In genomic region chr19:56314018-56314583, GRCh38 we compare ENCODE assay signal across 8 cellular contexts. TPM values are rescaled to one million over a fixed set of nuclear protein-coding genes. Genes with fewer than 3 reads are reported as not detected.
DNase-seq lines count a peak whose midpoint lies in the region; ATAC-seq, FAIRE-seq and TF ChIP-seq lines count a peak whose summit lies in the region.

No MANE protein-coding gene starts in this region.

- ATAC-seq in activated CD8-positive, alpha-beta memory T cell treated with anti-CD3 and anti-CD28 coated beads, Interleukin-2, amount 10 ng/mL, durations not matched to agents 7 days and 5 days, result no peak
- no peak for ATAC-seq in thoracic aorta (ENCODE audit: insufficient number of reproducible peaks, low FRiP score, low read depth)
- no peak for ATAC-seq in GM19397 (IDR thresholded peaks at IDR 0.05; ENCODE audit: unreplicated experiment)

- H3K9ac ChIP-seq in astrocyte (ENCODE audit: low read length), result peak overlapping the region; percentile 96
- peak overlapping the region; percentile 88 to 94 for H3K9ac ChIP-seq in kidney (ENCODE audit: low read length in 2 of 2)

- H3K9me3 ChIP-seq in astrocyte (ENCODE audit: insufficient read depth, low read depth, low read length) (no peaks in the 10 kb centered on the region), kidney (ENCODE audit: control insufficient read depth in 1 of 2, low read length in 2 of 2) (no peaks in the 10 kb centered on the region), thoracic aorta (no peaks in the 10 kb centered on the region)

- peaks cover 28% of the 10 kb centered on the region for H3K4me1 Mint-ChIP-seq in activated CD8-positive, alpha-beta memory T cell treated with anti-CD3 and anti-CD28 coated beads, Interleukin-2, amount 10 ng/mL, durations not matched to agents 7 days and 5 days
- peaks cover 8 to 15% (median 13%) of the 10 kb centered on the region in 3 donors for H3K4me1 Mint-ChIP-seq in IgD-negative memory B cell
- H3K4me1 Mint-ChIP-seq in astrocyte (ENCODE audit: low read depth, unreplicated experiment), result no peaks in the 10 kb centered on the region

- peak overlapping the region; percentile 95 for H2AFZ ChIP-seq in astrocyte (ENCODE audit: low read depth, low read length)

- peaks cover 15% of the 10 kb centered on the region for H3K36me3 Mint-ChIP-seq in activated CD8-positive, alpha-beta memory T cell treated with anti-CD3 and anti-CD28 coated beads, Interleukin-2, amount 10 ng/mL, durations not matched to agents 7 days and 5 days
- H3K36me3 Mint-ChIP-seq in IgD-negative memory B cell (peaks cover 1% of the 10 kb centered on the region), astrocyte (ENCODE audit: low read depth, unreplicated experiment) (peaks cover 2% of the 10 kb centered on the region)

- no peaks in the 10 kb centered on the region for H3K9me3 Mint-ChIP-seq in activated CD8-positive, alpha-beta memory T cell treated with anti-CD3 and anti-CD28 coated beads, Interleukin-2, amount 10 ng/mL, durations not matched to agents 7 days and 5 days (ENCODE audit: low read depth)
- H3K9me3 Mint-ChIP-seq in IgD-negative memory B cell (no peaks in the 10 kb centered on the region), astrocyte (ENCODE audit: unreplicated experiment) (no peaks in the 10 kb centered on the region)

- H3K27me3 Mint-ChIP-seq in activated CD8-positive, alpha-beta memory T cell treated with anti-CD3 and anti-CD28 coated beads, Interleukin-2, amount 10 ng/mL, durations not matched to agents 7 days and 5 days, result no peaks in the 10 kb centered on the region
- H3K27me3 Mint-ChIP-seq in IgD-negative memory B cell, result no peaks in the 10 kb centered on the region
- H3K27me3 Mint-ChIP-seq in astrocyte (ENCODE audit: low read depth, unreplicated experiment), result no peaks in the 10 kb centered on the region

- H3K4me2 ChIP-seq in astrocyte (ENCODE audit: low read length), result peak overlapping the region; percentile 92

- H3K36me3 ChIP-seq in astrocyte (ENCODE audit: insufficient read depth, low read length) (peaks cover 3% of the 10 kb centered on the region), kidney (ENCODE audit: control insufficient read depth in 1 of 2, insufficient read depth in 2 of 2, low read length in 2 of 2) (peaks cover 0 to 2% of the 10 kb centered on the region in 2 donors), thoracic aorta (no peaks in the 10 kb centered on the region)

- TF ChIP-seq CTCF in astrocyte (IDR thresholded peaks at IDR 0.05; ENCODE audit: insufficient read depth, low read depth, low read length) (no peak), kidney (IDR thresholded peaks at IDR 0.05; ENCODE audit: borderline replicate concordance, extremely low read depth, insufficient read depth) (no peak), thoracic aorta (IDR thresholded peaks at IDR 0.05) (no peak)

- FAIRE-seq in astrocyte (lab: Jason Lieb, UNC), result no peak
- no peak for FAIRE-seq in kidney (lab: Jason Lieb, UNC)

- CTCF ChIA-PET in activated CD8-positive, alpha-beta memory T cell treated with anti-CD3 and anti-CD28 coated beads, Interleukin-2, amount 10 ng/mL, durations not matched to agents 7 days and 5 days (lab: Charles Lee), result interaction anchor here (0.9 to 2.1 kb wide), 6 partner anchors 17 to 233 kb away, joined by 3 to 10 read pairs (median 4); no protein-coding TSS in a partner anchor

- H3K4me1 ChIP-seq in astrocyte (ENCODE audit: insufficient read depth, low read length) (peaks cover 5% of the 10 kb centered on the region), kidney (ENCODE audit: control insufficient read depth in 1 of 2, insufficient read depth in 1 of 2, low read depth in 1 of 2, low read length in 2 of 2) (peaks cover 6 to 18% of the 10 kb centered on the region in 2 donors), thoracic aorta (ENCODE audit: control insufficient read depth in 1 of 2, low read depth in 2 of 2) (peaks cover 0 to 12% of the 10 kb centered on the region in 2 donors)

- H3K27ac ChIP-seq in astrocyte (ENCODE audit: low read depth, low read length) (peak overlapping the region; percentile 99), kidney (ENCODE audit: low read depth in 2 of 2, low read length in 2 of 2) (peak overlapping the region; percentile 98 to 99), thoracic aorta (peak overlapping the region; percentile 89 to 96)

- H4K20me1 ChIP-seq in astrocyte (ENCODE audit: insufficient read depth, low read length), result peaks cover 3% of the 10 kb centered on the region

- peak overlapping the region; percentile 99 for H3K27ac Mint-ChIP-seq in activated CD8-positive, alpha-beta memory T cell treated with anti-CD3 and anti-CD28 coated beads, Interleukin-2, amount 10 ng/mL, durations not matched to agents 7 days and 5 days
- peak overlapping the region; percentile 96 to 100 (median 99) for H3K27ac Mint-ChIP-seq in IgD-negative memory B cell
- peak overlapping the region; percentile 100 for H3K27ac Mint-ChIP-seq in astrocyte (ENCODE audit: unreplicated experiment)

- H3K4me3 ChIP-seq in astrocyte (ENCODE audit: insufficient read depth, low read depth, low read length), result peak overlapping the region; percentile 95
- H3K4me3 ChIP-seq in kidney (ENCODE audit: low read length in 2 of 2), result peak overlapping the region; percentile 97 to 99
- H3K4me3 ChIP-seq in thoracic aorta, result peak overlapping the region; percentile 73

- no peaks in the 10 kb centered on the region for H3K27me3 ChIP-seq in astrocyte (ENCODE audit: insufficient read depth, low read length)
- no peaks in the 10 kb centered on the region for H3K27me3 ChIP-seq in thoracic aorta (replicated peaks; ENCODE audit: insufficient read depth)

- peak overlapping the region; percentile 89 for H3K4me3 Mint-ChIP-seq in activated CD8-positive, alpha-beta memory T cell treated with anti-CD3 and anti-CD28 coated beads, Interleukin-2, amount 10 ng/mL, durations not matched to agents 7 days and 5 days
- H3K4me3 Mint-ChIP-seq in IgD-negative memory B cell (peak overlapping the region; percentile 92 to 100 (median 96)), astrocyte (ENCODE audit: unreplicated experiment) (peak overlapping the region; percentile 90)

- peaks cover 8% of the 10 kb centered on the region for H3K79me2 ChIP-seq in astrocyte (ENCODE audit: insufficient read depth, low read length)

- peak; percentile 45 for DNase-seq in activated CD8-positive, alpha-beta memory T cell treated with anti-CD3 and anti-CD28 coated beads, Interleukin-2, amount 10 ng/mL, durations not matched to agents 7 days and 5 days
- no peak for DNase-seq in activated CD8-positive, alpha-beta memory T cell treated with anti-CD3 and anti-CD28 coated beads for 24 hours
- no peak for DNase-seq in astrocyte (ENCODE audit: low read depth)
- no peak for DNase-seq in kidney
- DNase-seq in thoracic aorta (ENCODE audit: low spot score), result no peak
- no peak for DNase-seq in cortex of kidney (lab: John Stamatoyannopoulos, UW)

- intact Hi-C loops in kidney (cut with DNase I), result no loop called here

RNA-seq across cellular contexts. Expression of gene ZSCAN5A, which starts 0.5 kb away (rescaled TPM):
- total RNA-seq in activated CD8-positive, alpha-beta memory T cell treated with anti-CD3 and anti-CD28 coated beads, Interleukin-2, amount 10 ng/mL, durations not matched to agents 7 days and 5 days, result 1 to 10 TPM; 5.9 to 8.6 TPM
- polyA plus RNA-seq in IgD-negative memory B cell (7.0 TPM), kidney (ENCODE audit: insufficient read depth, low read depth, low replicate concordance) (11.9 TPM)
- total RNA-seq in astrocyte (6.6 and 7.2 TPM in 2 replicates), kidney (18.1 TPM), thoracic aorta (10 to 100 TPM in 1 of 2 donors, 1 to 10 TPM in 1; 7.3 to 11.9 TPM)

RNA-seq across cellular contexts. Expression of gene EDDM13, which starts 41.6 kb away (rescaled TPM):
- total RNA-seq in activated CD8-positive, alpha-beta memory T cell treated with anti-CD3 and anti-CD28 coated beads, Interleukin-2, amount 10 ng/mL, durations not matched to agents 7 days and 5 days, result under 1 TPM in 1 of 2 experiments, not detected in 1; 0.67 TPM
- polyA plus RNA-seq in IgD-negative memory B cell (not detected), kidney (ENCODE audit: insufficient read depth, low read depth, low replicate concordance) (1.6 TPM)
- total RNA-seq in astrocyte (not detected in 2 replicates), kidney (0.54 TPM), thoracic aorta (not detected)
